Comparison of ENCODE assay signal across 1 cellular context in the genomic region with DNA sequence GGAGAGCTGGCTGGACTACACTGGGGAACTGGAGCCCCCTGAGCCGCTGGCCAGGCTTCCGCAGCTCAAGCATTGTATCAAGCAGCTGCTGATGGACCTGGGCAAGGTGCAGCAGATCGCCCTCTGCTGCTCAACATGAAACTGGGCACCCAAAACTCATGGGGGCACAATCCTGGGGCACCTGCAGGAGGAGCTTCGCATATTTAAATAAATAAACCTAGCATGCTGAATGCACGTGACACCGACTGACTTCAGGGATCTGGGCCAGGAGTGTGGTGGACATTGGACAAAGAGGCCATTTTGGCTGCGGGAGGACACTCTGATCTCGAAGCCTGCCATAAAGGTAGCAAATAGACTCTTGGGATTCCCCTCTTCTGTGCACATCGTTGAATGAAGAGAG.
TF ChIP-seq lines count a peak whose summit lies in the region.

No MANE protein-coding gene starts in this region.

TF ChIP-seq in H1, 55 proteins besides CTCF, POLR2A, EP300 and RAD21 (continued from another document):
- peak; percentile 40; the same call in 1 of the 2 replicates for TF ChIP-seq GABPA (IDR thresholded peaks at IDR 0.05; ENCODE audit: borderline replicate concordance, insufficient read depth, low read length)
